ENCODE assay signal across 28 cellular contexts in genomic region chr1:117580882-117581281, GRCh38.
"Had no signal": no experiment of that assay in that cellular context is flagged by ENCODE, and none has a peak within 500 bp of the region (broad histone marks: within the 10 kb centered on the region; RNA-seq: fewer than 3 reads in every experiment).

No MANE protein-coding gene starts in this region.

- H3K4me2 ChIP-seq: neural progenitor cell had no signal

- DNase-seq: naive thymus-derived CD8-positive, alpha-beta T cell; occipital lobe; ovary; posterior cingulate gyrus; psoas muscle; right cardiac atrium; right lobe of liver; small intestine; stimulated activated CD4-positive, alpha-beta T cell treated with anti-CD3 and anti-CD28 coated beads, Interleukin-15, amount 100 ng/mL, for 24 hours; stimulated activated CD4-positive, alpha-beta T cell treated with anti-CD3 and anti-CD28 coated beads, Interleukin-2, amount 100 ng/mL, for 24 hours; stimulated activated CD4-positive, alpha-beta T cell treated with anti-CD3 and anti-CD28 coated beads, Interleukin-2, amount 100 ng/mL, for 48 hours; stimulated activated CD4-positive, alpha-beta T cell treated with anti-CD3 and anti-CD28 coated beads, Interleukin-4, amount 100 ng/mL, for 24 hours; stimulated activated naive B cell treated with anti-CD40 and anti-IgM and Interleukin-4, amounts not matched to agents 10 μg/mL and 1 μg/mL and 100 μg/mL, for 72 hours; stimulated activated naive CD4-positive, alpha-beta T cell treated with Interleukin-2 at 50 U/mL for 16 hours; stomach; thyroid gland; trophoblast cell; uterus had no signal

- H3K9me3 ChIP-seq: ovary, psoas muscle, right lobe of liver, sigmoid colon, stomach, thoracic aorta, thyroid gland, tibial nerve, upper lobe of right lung, uterus had no signal

- H3K36me3 ChIP-seq: neural progenitor cell, ovary, right lobe of liver, sigmoid colon, stomach, thoracic aorta, thyroid gland, tibial nerve, upper lobe of right lung, uterus had no signal

- H3K27ac ChIP-seq: neural progenitor cell, ovary, parathyroid adenoma, psoas muscle, right lobe of liver, sigmoid colon, stomach, thoracic aorta, thyroid gland, tibial nerve, upper lobe of right lung, uterus had no signal

- H3K27ac Mint-ChIP-seq: neural progenitor cell; progenitor cell of endocrine pancreas; stimulated activated effector memory CD8-positive, alpha-beta T cell treated with anti-CD3 and anti-CD28 coated beads, Interleukin-12 subunit alpha, Interleukin-12 subunit beta, amount 100 ng/mL, for 72 hours; stimulated activated naive B cell treated with anti-CD40 and anti-IgM and Interleukin-4, amounts not matched to agents 10 μg/mL and 1 μg/mL and 100 μg/mL, for 72 hours; stimulated activated naive CD8-positive, alpha-beta T cell treated with anti-CD3 and anti-CD28 coated beads, Interleukin-15, Interleukin-2, amounts not matched to agents 100 ng/mL and 50 ng/mL, for 24 hours had no signal

- H3K79me2 ChIP-seq: parathyroid adenoma had no signal

- H2AFZ ChIP-seq: neural progenitor cell, parathyroid adenoma had no signal

- H3K27me3 Mint-ChIP-seq: naive thymus-derived CD8-positive, alpha-beta T cell; natural killer cell treated with Interleukin-12 subunit alpha and Interleukin-12 subunit beta and Interleukin-15 and Interleukin-18, amount 100 ng/mL, for 72 hours; stimulated activated naive B cell treated with anti-CD40 and anti-IgM and Interleukin-4, amounts not matched to agents 10 μg/mL and 1 μg/mL and 100 μg/mL, for 72 hours; stimulated activated naive CD8-positive, alpha-beta T cell treated with anti-CD3 and anti-CD28 coated beads, Interleukin-15, Interleukin-2, amounts not matched to agents 100 ng/mL and 50 ng/mL, for 24 hours had no signal

- ATAC-seq: naive thymus-derived CD8-positive, alpha-beta T cell; natural killer cell treated with Interleukin-12 subunit alpha and Interleukin-12 subunit beta and Interleukin-15 and Interleukin-18, amount 100 ng/mL, for 72 hours; psoas muscle; right cardiac atrium; right lobe of liver; stimulated activated effector memory CD8-positive, alpha-beta T cell treated with anti-CD3 and anti-CD28 coated beads, Interleukin-12 subunit alpha, Interleukin-12 subunit beta, amount 100 ng/mL, for 72 hours; stimulated activated naive B cell treated with anti-CD40 and anti-IgM and Interleukin-4, amounts not matched to agents 10 μg/mL and 1 μg/mL and 100 μg/mL, for 72 hours; upper lobe of right lung had no signal

- H3K4me3 ChIP-seq: neural progenitor cell, ovary, psoas muscle, right lobe of liver, sigmoid colon, stomach, thoracic aorta, thyroid gland, tibial nerve, upper lobe of right lung, uterus had no signal

- H3K36me3 Mint-ChIP-seq: naive thymus-derived CD8-positive, alpha-beta T cell; natural killer cell treated with Interleukin-12 subunit alpha and Interleukin-12 subunit beta and Interleukin-15 and Interleukin-18, amount 100 ng/mL, for 72 hours; neural progenitor cell; stimulated activated naive B cell treated with anti-CD40 and anti-IgM and Interleukin-4, amounts not matched to agents 10 μg/mL and 1 μg/mL and 100 μg/mL, for 72 hours had no signal

- H3K4me1 ChIP-seq: neural progenitor cell, parathyroid adenoma, psoas muscle, right lobe of liver, sigmoid colon, thyroid gland, tibial nerve, upper lobe of right lung, uterus had no signal

- H3K4me1 Mint-ChIP-seq: neural progenitor cell; stimulated activated effector memory CD8-positive, alpha-beta T cell treated with anti-CD3 and anti-CD28 coated beads, Interleukin-12 subunit alpha, Interleukin-12 subunit beta, amount 100 ng/mL, for 72 hours; stimulated activated naive B cell treated with anti-CD40 and anti-IgM and Interleukin-4, amounts not matched to agents 10 μg/mL and 1 μg/mL and 100 μg/mL, for 72 hours had no signal

- H3K4me3 Mint-ChIP-seq: naive thymus-derived CD8-positive, alpha-beta T cell; natural killer cell treated with Interleukin-12 subunit alpha and Interleukin-12 subunit beta and Interleukin-15 and Interleukin-18, amount 100 ng/mL, for 72 hours; neural progenitor cell; stimulated activated effector memory CD8-positive, alpha-beta T cell treated with anti-CD3 and anti-CD28 coated beads, Interleukin-12 subunit alpha, Interleukin-12 subunit beta, amount 100 ng/mL, for 72 hours; stimulated activated naive B cell treated with anti-CD40 and anti-IgM and Interleukin-4, amounts not matched to agents 10 μg/mL and 1 μg/mL and 100 μg/mL, for 72 hours; stimulated activated naive CD8-positive, alpha-beta T cell treated with anti-CD3 and anti-CD28 coated beads, Interleukin-15, Interleukin-2, amounts not matched to agents 100 ng/mL and 50 ng/mL, for 24 hours had no signal

- H3K9ac ChIP-seq: neural progenitor cell, parathyroid adenoma had no signal

- FAIRE-seq: small intestine had no signal

- H3K27me3 ChIP-seq: neural progenitor cell, ovary, right lobe of liver, sigmoid colon, stomach, thyroid gland, tibial nerve, upper lobe of right lung, uterus had no signal

- H3K9me3 Mint-ChIP-seq: natural killer cell treated with Interleukin-12 subunit alpha and Interleukin-12 subunit beta and Interleukin-15 and Interleukin-18, amount 100 ng/mL, for 72 hours; neural progenitor cell; stimulated activated effector memory CD8-positive, alpha-beta T cell treated with anti-CD3 and anti-CD28 coated beads, Interleukin-12 subunit alpha, Interleukin-12 subunit beta, amount 100 ng/mL, for 72 hours; stimulated activated naive CD8-positive, alpha-beta T cell treated with anti-CD3 and anti-CD28 coated beads, Interleukin-15, Interleukin-2, amounts not matched to agents 100 ng/mL and 50 ng/mL, for 24 hours had no signal
